Comparison of ENCODE assay signal across 20 cellular contexts in genomic region chr21:41671859-41672542, GRCh38.
A peak's percentile ranks its signal among the peaks of the same experiment; 100 is the strongest.
DNase-seq lines count a peak whose midpoint lies in the region; ATAC-seq and TF ChIP-seq lines count a peak whose summit lies in the region.
"Had no signal": no experiment of that assay in that cellular context is flagged by ENCODE, and none has a peak within 500 bp of the region (broad histone marks: within the 10 kb centered on the region; RNA-seq: fewer than 3 reads in every experiment).

No MANE protein-coding gene starts in this region.

- no peak overlapping the region for H4K91ac ChIP-seq in neuronal stem cell (ENCODE audit: low read depth, low read length, poor library complexity)

- no peaks in the 10 kb centered on the region for H3K36me3 ChIP-seq in HEK293 (ENCODE audit: control insufficient read depth in 2 of 2, insufficient read depth in 1 of 2, low read length in 2 of 2)
- no peaks in the 10 kb centered on the region for H3K36me3 ChIP-seq in neuronal stem cell (replicated peaks in 1 of 2; ENCODE audit: control insufficient read depth in 2 of 2, insufficient read depth in 2 of 2, low read length in 2 of 2)
- H3K36me3 ChIP-seq: colonic mucosa, ovary had no signal

- H3K4me1 Mint-ChIP-seq in activated CD8-positive, alpha-beta memory T cell treated with anti-CD3 and anti-CD28 coated beads, Interleukin-2, amount 10 ng/mL, durations not matched to agents 7 days and 5 days: peaks cover 16% of the 10 kb centered on the region
- H3K4me1 Mint-ChIP-seq in activated CD8-positive, alpha-beta T cell treated with anti-CD3 and anti-CD28 coated beads, Interleukin-2, amount 10 ng/mL, durations not matched to agents 7 days and 5 days (ENCODE audit: low read depth): peaks cover 17% of the 10 kb centered on the region

- no peaks in the 10 kb centered on the region for H3K79me1 ChIP-seq in neuronal stem cell (ENCODE audit: low read depth, low read length)

- no peaks in the 10 kb centered on the region for H3K9me3 Mint-ChIP-seq in activated CD8-positive, alpha-beta memory T cell treated with anti-CD3 and anti-CD28 coated beads, Interleukin-2, amount 10 ng/mL, durations not matched to agents 7 days and 5 days (ENCODE audit: low read depth)
- H3K9me3 Mint-ChIP-seq in activated CD8-positive, alpha-beta T cell treated with anti-CD3 and anti-CD28 coated beads, Interleukin-2, amount 10 ng/mL, durations not matched to agents 7 days and 5 days (ENCODE audit: insufficient read depth): no peaks in the 10 kb centered on the region

- peak; percentile 65 for ATAC-seq in activated CD8-positive, alpha-beta memory T cell treated with anti-CD3 and anti-CD28 coated beads, Interleukin-2, amount 10 ng/mL, durations not matched to agents 7 days and 5 days
- peak; percentile 68 for ATAC-seq in activated CD8-positive, alpha-beta T cell treated with anti-CD3 and anti-CD28 coated beads, Interleukin-2, amount 10 ng/mL, durations not matched to agents 7 days and 5 days

- no peak overlapping the region for H3K4ac ChIP-seq in neuronal stem cell (ENCODE audit: low read length)

- peak; percentile 55 for DNase-seq in activated CD8-positive, alpha-beta memory T cell treated with anti-CD3 and anti-CD28 coated beads, Interleukin-2, amount 10 ng/mL, durations not matched to agents 7 days and 5 days
- DNase-seq in activated CD8-positive, alpha-beta memory T cell treated with anti-CD3 and anti-CD28 coated beads, Interleukin-2, amount 50 U/mL, for 4 hours: no peak
- peak; percentile 49 for DNase-seq in activated CD8-positive, alpha-beta T cell treated with anti-CD3 and anti-CD28 coated beads, Interleukin-2, amount 10 ng/mL, durations not matched to agents 7 days and 5 days
- DNase-seq in neuronal stem cell (ENCODE audit: low spot score) (no peak), LoVo (ENCODE audit: low spot score) (no peak), NCI-H69 (lab: John Stamatoyannopoulos, UW) (no peak), nucleus accumbens (lab: John Stamatoyannopoulos, UW) (no peak)
- DNase-seq: activated CD4-positive, alpha-beta T cell treated with anti-CD3 and anti-CD28 coated beads for 4 hours; colonic mucosa; hypothalamus; islet precursor cell; NCI-H2029 treated with DMSO at 0.1 percent for 48 hours; NCI-H446 treated with DMSO at 0.1 percent for 48 hours; ovary; RPMI8226; stimulated activated CD4-positive, alpha-beta T cell treated with anti-CD3 and anti-CD28 coated beads, Interleukin-2, amount 100 ng/mL, for 24 hours had no signal

- H3K18ac ChIP-seq in neuronal stem cell (ENCODE audit: low read length): peak overlapping the region; percentile 68

- no CpG with 5 or more reads among the region's 22 CpGs for WGBS in neuronal stem cell (ENCODE audit: extremely low coverage in 2 of 2, insufficient read length in 2 of 2, insufficient replicate concordance in 1 of 2), 2 donors

- TF ChIP-seq CTCF in HEK293 (tag by site-specific recombination; IDR thresholded peaks at IDR 0.05): no peak

- H3K27ac ChIP-seq in HEK293 (ENCODE audit: extremely low read depth, low read depth, low read length) (no peak overlapping the region), neuronal stem cell (replicated peaks; ENCODE audit: low read length) (no peak overlapping the region)
- H3K27ac ChIP-seq: C4-2B, colonic mucosa, ovary had no signal

- H4K8ac ChIP-seq in neuronal stem cell (ENCODE audit: low read depth, low read length): no peak overlapping the region

- no peak overlapping the region for H2BK12ac ChIP-seq in neuronal stem cell (ENCODE audit: low read length)

- H3K4me2 ChIP-seq in neuronal stem cell (ENCODE audit: insufficient read depth, low read length, poor library complexity, severe bottlenecking): no peak overlapping the region

- H3K23ac ChIP-seq in neuronal stem cell (ENCODE audit: low read depth, low read length, poor library complexity): no peak overlapping the region

- peak overlapping the region; percentile 11 for H2AK5ac ChIP-seq in neuronal stem cell (ENCODE audit: low read depth, low read length)

- H3K36me3 Mint-ChIP-seq in activated CD8-positive, alpha-beta memory T cell treated with anti-CD3 and anti-CD28 coated beads, Interleukin-2, amount 10 ng/mL, durations not matched to agents 7 days and 5 days: no peaks in the 10 kb centered on the region
- no peaks in the 10 kb centered on the region for H3K36me3 Mint-ChIP-seq in activated CD8-positive, alpha-beta T cell treated with anti-CD3 and anti-CD28 coated beads, Interleukin-2, amount 10 ng/mL, durations not matched to agents 7 days and 5 days (ENCODE audit: low read depth)
- H3K36me3 Mint-ChIP-seq: brain had no signal

- H3K4me3 ChIP-seq in HEK293 (ENCODE audit: low read depth, low read length) (no peak overlapping the region), neuronal stem cell (ENCODE audit: low read length in 2 of 2) (no peak overlapping the region)
- H3K4me3 ChIP-seq: colonic mucosa, lung, ovary had no signal

- H3K9me3 ChIP-seq in HEK293 (ENCODE audit: control insufficient read depth, insufficient read depth, low read depth, low read length) (no peaks in the 10 kb centered on the region), neuronal stem cell (replicated peaks in 1 of 2; ENCODE audit: control insufficient read depth in 2 of 2, insufficient read depth in 1 of 2, low read depth in 1 of 2, low read length in 2 of 2) (no peaks in the 10 kb centered on the region)
- H3K9me3 ChIP-seq: colonic mucosa, ovary had no signal

- peak overlapping the region; percentile 3 for H2BK5ac ChIP-seq in neuronal stem cell (ENCODE audit: low read length)

- peak overlapping the region; percentile 67 for H3K27ac Mint-ChIP-seq in activated CD8-positive, alpha-beta memory T cell treated with anti-CD3 and anti-CD28 coated beads, Interleukin-2, amount 10 ng/mL, durations not matched to agents 7 days and 5 days
- H3K27ac Mint-ChIP-seq in activated CD8-positive, alpha-beta T cell treated with anti-CD3 and anti-CD28 coated beads, Interleukin-2, amount 10 ng/mL, durations not matched to agents 7 days and 5 days: no peak overlapping the region

- H3K9ac ChIP-seq in neuronal stem cell (ENCODE audit: low read depth, low read length, poor library complexity): no peak overlapping the region

- no peak overlapping the region for H2AFZ ChIP-seq in neuronal stem cell (ENCODE audit: low read length)

- POLR2A ChIA-PET in HEK293 (lab: Yijun Ruan, JAX): no interaction called here
- POLR2A ChIA-PET in activated CD8-positive, alpha-beta T cell treated with anti-CD3 and anti-CD28 coated beads, Interleukin-2, amount 10 ng/mL, durations not matched to agents 7 days and 5 days (lab: Charles Lee): interaction anchor here (0.5 kb wide), 1 partner anchor 989 kb away, joined by 3 read pairs; no protein-coding TSS in a partner anchor

- no peaks in the 10 kb centered on the region for H3K27me3 ChIP-seq in neuronal stem cell (ENCODE audit: control insufficient read depth in 3 of 3, insufficient read depth in 3 of 3, low read depth in 1 of 3, low read length in 3 of 3)
- H3K27me3 ChIP-seq: colonic mucosa, ovary had no signal

- no peak overlapping the region for H2BK15ac ChIP-seq in neuronal stem cell (ENCODE audit: low read length)

- no peak overlapping the region for H3K14ac ChIP-seq in neuronal stem cell (ENCODE audit: low read length)

- peaks cover 24% of the 10 kb centered on the region for H3K27me3 Mint-ChIP-seq in activated CD8-positive, alpha-beta memory T cell treated with anti-CD3 and anti-CD28 coated beads, Interleukin-2, amount 10 ng/mL, durations not matched to agents 7 days and 5 days
- peaks cover 24% of the 10 kb centered on the region for H3K27me3 Mint-ChIP-seq in activated CD8-positive, alpha-beta T cell treated with anti-CD3 and anti-CD28 coated beads, Interleukin-2, amount 10 ng/mL, durations not matched to agents 7 days and 5 days (ENCODE audit: low read depth)
- H3K27me3 Mint-ChIP-seq: brain had no signal

- H2BK120ac ChIP-seq in neuronal stem cell (ENCODE audit: low read depth, low read length): no peak overlapping the region

- CTCF ChIA-PET in activated CD8-positive, alpha-beta memory T cell treated with anti-CD3 and anti-CD28 coated beads, Interleukin-2, amount 10 ng/mL, durations not matched to agents 7 days and 5 days (lab: Charles Lee): no interaction called here
- CTCF ChIA-PET in HEK293 (lab: Yijun Ruan, JAX): interaction anchor here (0.6 kb wide), 1 partner anchor 637 kb away, joined by 3 read pairs; no protein-coding TSS in a partner anchor
- CTCF ChIA-PET in activated CD8-positive, alpha-beta T cell treated with anti-CD3 and anti-CD28 coated beads, Interleukin-2, amount 10 ng/mL, durations not matched to agents 7 days and 5 days (lab: Charles Lee): interaction anchor here (1.2 kb wide), 1 partner anchor 389 kb away, joined by 3 read pairs; no protein-coding TSS in a partner anchor

- no peak overlapping the region for H3K4me3 Mint-ChIP-seq in activated CD8-positive, alpha-beta memory T cell treated with anti-CD3 and anti-CD28 coated beads, Interleukin-2, amount 10 ng/mL, durations not matched to agents 7 days and 5 days
- no peak overlapping the region for H3K4me3 Mint-ChIP-seq in activated CD8-positive, alpha-beta T cell treated with anti-CD3 and anti-CD28 coated beads, Interleukin-2, amount 10 ng/mL, durations not matched to agents 7 days and 5 days
- H3K4me3 Mint-ChIP-seq: brain had no signal

- H3K4me1 ChIP-seq in HEK293 (ENCODE audit: control insufficient read depth, insufficient read depth, low read length): no peaks in the 10 kb centered on the region
- H3K4me1 ChIP-seq in neuronal stem cell (ENCODE audit: control insufficient read depth in 2 of 2, insufficient read depth in 1 of 2, low read depth in 1 of 2, low read length in 2 of 2): no peaks in the 10 kb centered on the region
- H3K4me1 ChIP-seq: colonic mucosa had no signal

TF ChIP-seq in HEK293, 187 proteins besides CTCF, POLR2A, EP300 and RAD21:
- TF ChIP-seq GLIS1 (tag by site-specific recombination; IDR thresholded peaks at IDR 0.05): peak; percentile 20; the same call in 1 of the 2 replicates
- TF ChIP-seq ZNF544 (tag by site-specific recombination; IDR thresholded peaks at IDR 0.05): no peak
- TF ChIP-seq REPIN1 (tag by site-specific recombination; IDR thresholded peaks at IDR 0.05; ENCODE audit: low read depth): no peak
- TF ChIP-seq SP3 (tag by site-specific recombination; IDR thresholded peaks at IDR 0.05): no peak

Comparison
In these comparisons a context has a peak if more than half of its experiments do, and no peak if none do; other contexts are left out.
1. DNase-seq: peak in activated CD8-positive, alpha-beta memory T cell treated with anti-CD3 and anti-CD28 coated beads, Interleukin-2, amount 10 ng/mL, durations not matched to agents 7 days and 5 days (single experiment) and activated CD8-positive, alpha-beta T cell treated with anti-CD3 and anti-CD28 coated beads, Interleukin-2, amount 10 ng/mL, durations not matched to agents 7 days and 5 days (single experiment); none in activated CD8-positive, alpha-beta memory T cell treated with anti-CD3 and anti-CD28 coated beads, Interleukin-2, amount 50 U/mL, for 4 hours (single experiment), neuronal stem cell (single experiment), LoVo (single experiment), NCI-H69 (single experiment) and nucleus accumbens (0 of 56).